ENCODE assay signal across 8 cellular contexts in the genomic region with DNA sequence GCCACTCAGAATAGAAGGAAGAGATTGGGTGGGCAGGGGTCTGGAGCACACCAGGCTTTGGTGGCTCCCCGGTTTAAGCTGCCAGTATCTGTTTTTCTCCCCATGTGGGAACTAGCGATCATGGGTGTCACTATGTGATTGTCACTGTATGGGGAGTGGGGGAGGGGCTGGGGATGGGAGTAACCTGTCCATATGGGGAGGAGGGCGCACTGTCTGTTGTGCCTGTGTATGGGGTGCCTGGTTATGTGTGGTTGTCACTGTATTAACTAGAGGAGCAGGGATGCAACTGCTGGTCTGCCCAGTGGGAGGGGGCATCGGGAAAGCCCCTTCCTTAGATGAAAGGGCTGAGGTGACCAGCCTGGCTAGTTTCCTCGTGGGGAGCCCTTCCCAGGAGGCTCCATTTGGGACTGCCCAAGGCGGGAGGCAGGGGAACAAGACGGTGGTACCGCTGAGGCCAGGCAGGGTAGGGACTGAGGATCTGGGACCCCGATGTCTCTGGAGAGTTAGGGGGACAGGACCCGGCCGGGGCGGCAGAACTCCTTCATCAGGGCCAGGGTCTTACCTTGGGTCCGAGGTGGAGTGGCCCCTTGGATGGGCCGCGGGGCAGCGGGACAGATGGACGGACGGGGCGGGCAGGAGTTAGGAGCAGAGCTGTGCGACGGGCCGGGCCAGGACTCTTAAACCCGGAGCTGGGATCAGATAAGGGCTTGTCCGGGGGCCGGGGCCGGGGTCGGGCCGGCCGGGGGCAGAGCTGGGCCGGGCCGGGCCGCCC. TPM values are rescaled to one million over a fixed set of nuclear protein-coding genes. Genes with fewer than 3 reads are reported as not detected.
DNase-seq lines count a peak whose midpoint lies in the region; ATAC-seq and TF ChIP-seq lines count a peak whose summit lies in the region.

Gene KCNJ10 (minus strand): TSS at position 701 of the 772 bp plus-strand sequence. CDS start 27,628 bp downstream, outside the sequence.

- no peaks in the 10 kb centered on the region for H3K36me3 Mint-ChIP-seq in activated naive CD8-positive, alpha-beta T cell treated with anti-CD3 and anti-CD28 coated beads, Interleukin-2, amount 50 U/mL, for 24 hours (ENCODE audit: low read depth)

- ATAC-seq in activated naive CD8-positive, alpha-beta T cell treated with anti-CD3 and anti-CD28 coated beads, Interleukin-2, amount 50 U/mL, for 24 hours, result no peak

- H3K27me3 Mint-ChIP-seq in activated naive CD8-positive, alpha-beta T cell treated with anti-CD3 and anti-CD28 coated beads, Interleukin-2, amount 50 U/mL, for 24 hours, result peaks cover 32% of the 10 kb centered on the region

- H3K27ac Mint-ChIP-seq in activated naive CD8-positive, alpha-beta T cell treated with anti-CD3 and anti-CD28 coated beads, Interleukin-2, amount 50 U/mL, for 24 hours, result no peak within 1 kb of the TSS

- H3K9me3 ChIP-seq in HUES64 (ENCODE audit: insufficient read depth, low read depth, low read length), result no peaks in the 10 kb centered on the region
- no peaks in the 10 kb centered on the region for H3K9me3 ChIP-seq in stomach smooth muscle (ENCODE audit: control insufficient read depth in 2 of 2, low read length in 2 of 2)

- H3K27ac ChIP-seq in HUES64 (ENCODE audit: low read depth, low read length), result no peak within 1 kb of the TSS
- H3K27ac ChIP-seq in stomach smooth muscle (ENCODE audit: low read length), result no peak within 1 kb of the TSS

- H3K4me1 ChIP-seq in HUES64 (ENCODE audit: insufficient read depth, low read length) (peaks cover 14% of the 10 kb centered on the region), stomach smooth muscle (ENCODE audit: control insufficient read depth, insufficient read depth, low read length) (peaks cover 10% of the 10 kb centered on the region)

- no peak for DNase-seq in activated naive CD8-positive, alpha-beta T cell treated with anti-CD3 and anti-CD28 coated beads, Interleukin-2, amount 50 U/mL, for 24 hours
- no peak for DNase-seq in kidney epithelial cell (ENCODE audit: low read depth)
- no peak for DNase-seq in AG08396 (ENCODE audit: low spot score)
- no peak for DNase-seq in HPDE6-E6E7 (ENCODE audit: extremely low spot score)
- DNase-seq in DMS79 (lab: John Stamatoyannopoulos, UW), result no peak
- no peak for DNase-seq in activated CD8-positive, alpha-beta memory T cell treated with anti-CD3 and anti-CD28 coated beads, Interleukin-2, amount 50 U/mL, for 48 hours

- H3K36me3 ChIP-seq in HUES64 (ENCODE audit: insufficient read depth, low read length) (no peaks in the 10 kb centered on the region), kidney epithelial cell (ENCODE audit: control insufficient read depth, insufficient read depth, low read length) (no peaks in the 10 kb centered on the region), stomach smooth muscle (ENCODE audit: control insufficient read depth in 2 of 2, insufficient read depth in 2 of 2, low read length in 2 of 2) (no peaks in the 10 kb centered on the region)

- H3K9ac ChIP-seq in HUES64 (ENCODE audit: low read depth, low read length), result peak within 1 kb of the TSS; percentile 27; the same call in 1 of the 2 replicates
- peak within 1 kb of the TSS; percentile 35 to 55 for H3K9ac ChIP-seq in stomach smooth muscle (ENCODE audit: low read length in 2 of 2)

- H3K4me3 ChIP-seq in HUES64 (ENCODE audit: low read length) (peak within 1 kb of the TSS; percentile 83), kidney epithelial cell (ENCODE audit: low read depth, low read length) (peak within 1 kb of the TSS; percentile 40), stomach smooth muscle (ENCODE audit: low read length in 2 of 2) (peak within 1 kb of the TSS; percentile 62 to 83)

- no peaks in the 10 kb centered on the region for H3K9me3 Mint-ChIP-seq in activated naive CD8-positive, alpha-beta T cell treated with anti-CD3 and anti-CD28 coated beads, Interleukin-2, amount 50 U/mL, for 24 hours

- H3K27me3 ChIP-seq in HUES64 (ENCODE audit: insufficient read depth, low read length), result peaks cover 54% of the 10 kb centered on the region
- H3K27me3 ChIP-seq in kidney epithelial cell (ENCODE audit: control insufficient read depth, insufficient read depth, low read length), result peaks cover 42% of the 10 kb centered on the region
- H3K27me3 ChIP-seq in stomach smooth muscle (ENCODE audit: control insufficient read depth in 1 of 2, insufficient read depth in 2 of 2, low read length in 2 of 2), result peaks cover 8 to 11% of the 10 kb centered on the region in 2 donors

- peak within 1 kb of the TSS; percentile 85 for H3K4me3 Mint-ChIP-seq in activated naive CD8-positive, alpha-beta T cell treated with anti-CD3 and anti-CD28 coated beads, Interleukin-2, amount 50 U/mL, for 24 hours

- TF ChIP-seq CTCF in kidney epithelial cell (IDR thresholded peaks at IDR 0.05; ENCODE audit: insufficient read depth, low read length, poor library complexity, severe bottlenecking), result no peak

- H3K4me1 Mint-ChIP-seq in activated naive CD8-positive, alpha-beta T cell treated with anti-CD3 and anti-CD28 coated beads, Interleukin-2, amount 50 U/mL, for 24 hours, result peaks cover 8% of the 10 kb centered on the region

- WGBS in HUES64, result 13% methylated on average over 32 of the region's 32 CpGs

RNA-seq across cellular contexts. Expression of gene KCNJ10, which starts in this region (rescaled TPM):
- polyA plus RNA-seq in HUES64 (2013, experiment 1 of 2), result 0.45 TPM
- polyA plus RNA-seq in HUES64 (2013, experiment 2 of 2), result 0.63 TPM
- total RNA-seq in kidney epithelial cell, result 0.04 TPM in 1 of 2 replicates, not detected in the other
